ENCODE assay signal across 20 cellular contexts in genomic region chr11:57444362-57445074, GRCh38. TPM values are rescaled to one million over a fixed set of nuclear protein-coding genes. Genes with fewer than 3 reads are reported as not detected.
DNase-seq lines count a peak whose midpoint lies in the region; ATAC-seq and TF ChIP-seq lines count a peak whose summit lies in the region.
"Had no signal": no experiment of that assay in that cellular context is flagged by ENCODE, and none has a peak within 500 bp of the region (broad histone marks: within the 10 kb centered on the region; RNA-seq: fewer than 3 reads in every experiment).

No MANE protein-coding gene starts in this region.

- TF ChIP-seq CTCF in foreskin keratinocyte (conservative IDR thresholded peaks at IDR 0.05), result no peak

- POLR2A ChIA-PET in HEK293T (lab: Yijun Ruan, JAX), result no interaction called here

- no peaks in the 10 kb centered on the region for H3K27me3 ChIP-seq in foreskin keratinocyte
- H3K27me3 ChIP-seq: thyroid gland had no signal

- H3K4me1 ChIP-seq in foreskin keratinocyte, result no peaks in the 10 kb centered on the region
- H3K4me1 ChIP-seq: sigmoid colon had no signal

- CTCF ChIA-PET in HEK293T (lab: Yijun Ruan, JAX), result interaction anchor here (2.7 kb wide), 1 partner anchor 13 kb away, joined by 20 read pairs; no protein-coding TSS in a partner anchor

- H3K27ac ChIP-seq in foreskin keratinocyte, result peak overlapping the region; percentile 30
- H3K27ac ChIP-seq: dorsolateral prefrontal cortex, sigmoid colon had no signal

- DNase-seq in A172 (ENCODE audit: low spot score) (peak; percentile 83), HEK293T (ENCODE audit: extremely low spot score) (no peak), SW480 (ENCODE audit: low spot score) (peak; percentile 39), foreskin keratinocyte (peak in 1 of 2 donors; percentile 58), anterior cingulate cortex (lab: John Stamatoyannopoulos, UW) (no peak), GDM1 (lab: John Stamatoyannopoulos, UW) (no peak), nucleus accumbens (lab: John Stamatoyannopoulos, UW) (no peak), dermis blood vessel endothelial cell (no peak)
- DNase-seq: activated CD4-positive, alpha-beta T cell treated with anti-CD3 and anti-CD28 coated beads for 48 hours; CD4-positive, CD25-positive, alpha-beta regulatory T cell; dorsolateral prefrontal cortex; NCI-H146; NCI-H774; OCI-M1; sigmoid colon; stimulated activated naive CD4-positive, alpha-beta T cell; thyroid gland had no signal

- peak; percentile 83 for ATAC-seq in foreskin keratinocyte
- ATAC-seq: natural killer cell treated with Interleukin-12 subunit alpha and Interleukin-12 subunit beta and Interleukin-15 and Interleukin-18, amount 100 ng/mL, for 72 hours; SK-N-SH treated with all-trans-retinoic acid at 6 μM for 48 hours had no signal

TF ChIP-seq in HEK293T, 16 proteins besides CTCF, POLR2A, EP300 and RAD21:
- TF ChIP-seq ARNT (IDR thresholded peaks at IDR 0.05), result no peak
- peak; percentile 10; the same call in 1 of the 2 replicates for TF ChIP-seq PKNOX1 (IDR thresholded peaks at IDR 0.05)
- TF ChIP-seq ZNF384 (IDR thresholded peaks at IDR 0.05), result no peak
- TF ChIP-seq NFRKB (IDR thresholded peaks at IDR 0.05), result no peak

RNA-seq across cellular contexts. Expression of gene RTN4RL2, which starts 15.8 kb away (rescaled TPM):
- 0.64 and 1.6 TPM in 2 replicates for total RNA-seq in A172 (2014; rRNA removed; shearing (Covaris generic))
- total RNA-seq in foreskin keratinocyte, result 0.10 and 0.11 TPM in 2 replicates
- 0.34 and 0.42 TPM in 2 replicates for polyA plus RNA-seq in foreskin keratinocyte
- 0.14 and 0.51 TPM in 2 replicates for total RNA-seq in dermis blood vessel endothelial cell
- total RNA-seq: CD4-positive, CD25-positive, alpha-beta regulatory T cell; natural killer cell treated with Interleukin-12 subunit alpha and Interleukin-12 subunit beta and Interleukin-15 and Interleukin-18, amount 100 ng/mL, for 72 hours had no signal

RNA-seq across cellular contexts. Expression of gene SLC43A3, which starts 17.6 kb away (rescaled TPM):
- 18.4 and 20.5 TPM in 2 replicates for total RNA-seq in A172 (2014; rRNA removed; shearing (Covaris generic))
- total RNA-seq in foreskin keratinocyte, result 69.9 and 95.3 TPM in 2 replicates
- 41.7 and 72.0 TPM in 2 replicates for polyA plus RNA-seq in foreskin keratinocyte
- total RNA-seq in dermis blood vessel endothelial cell, result 57.7 and 101 TPM in 2 replicates

RNA-seq across cellular contexts. Expression of gene PRG2, which starts 54.1 kb away (rescaled TPM):
- total RNA-seq in A172 (2014; rRNA removed; shearing (Covaris generic)), result not detected in 2 replicates
- total RNA-seq in foreskin keratinocyte (0.17 TPM in 1 of 2 replicates, not detected in the other), dermis blood vessel endothelial cell (0.19 TPM in 1 of 2 replicates, not detected in the other)
- polyA plus RNA-seq in foreskin keratinocyte, result not detected in 2 replicates
- total RNA-seq: CD4-positive, CD25-positive, alpha-beta regulatory T cell; LHCN-M2; sigmoid colon had no signal
- polyA plus RNA-seq: sigmoid colon had no signal

Comparison
In these comparisons a context has a peak if more than half of its experiments do, and no peak if none do; other contexts are left out.
1. DNase-seq: peak in A172 (single experiment) and SW480 (single experiment); none in HEK293T (single experiment), anterior cingulate cortex (0 of 58), GDM1 (single experiment), nucleus accumbens (0 of 56) and dermis blood vessel endothelial cell (single experiment).